23 cellular contexts compared by ENCODE assay signal in genomic region chr21:18289876-18290275, GRCh38. TPM values are rescaled to one million over a fixed set of nuclear protein-coding genes. Genes with fewer than 3 reads are reported as not detected.
DNase-seq lines count a peak whose midpoint lies in the region; ATAC-seq, FAIRE-seq and TF ChIP-seq lines count a peak whose summit lies in the region.
"Had no signal": no experiment of that assay in that cellular context is flagged by ENCODE, and none has a peak within 500 bp of the region (broad histone marks: within the 10 kb centered on the region; RNA-seq: fewer than 3 reads in every experiment).

No MANE protein-coding gene starts in this region.

- FAIRE-seq in A549 (lab: Jason Lieb, UNC) (no peak), K562 (lab: Jason Lieb, UNC) (no peak)
- FAIRE-seq: A204.1, GM12891, GM18507, H54 had no signal

- TF ChIP-seq RAD21 in A549 (conservative IDR thresholded peaks at IDR 0.05 in 1 of 2, IDR thresholded peaks at IDR 0.05 in 1 of 2) (no peak), K562 (CRISPR knock-in tag; conservative IDR thresholded peaks at IDR 0.05 in 1 of 2, IDR thresholded peaks at IDR 0.05 in 1 of 2) (no peak)

- H3K36me3 ChIP-seq in K562 (ENCODE audit: control insufficient read depth, insufficient read depth, low read length) = no peaks in the 10 kb centered on the region
- H3K36me3 ChIP-seq: HAP-1 had no signal

- H3K27ac ChIP-seq in A549 (no peak overlapping the region), K562 (ENCODE audit: extremely low read depth, low read depth, low read length) (no peak overlapping the region)
- H3K27ac ChIP-seq: 22Rv1 had no signal

- H3K9ac ChIP-seq in K562 (ENCODE audit: insufficient read depth in 1 of 2, low read depth in 2 of 2, low read length in 2 of 2) = no peak overlapping the region

- H3K4me1 ChIP-seq in A549 = no peaks in the 10 kb centered on the region
- H3K4me1 ChIP-seq in K562 (replicated peaks in 1 of 2; ENCODE audit: control insufficient read depth in 2 of 2, insufficient read depth in 2 of 2, low read length in 2 of 2) = no peaks in the 10 kb centered on the region

- DNase-seq in DMS53 (lab: John Stamatoyannopoulos, UW) = peak; percentile 1
- DNase-seq in DMS53 treated with DMSO at 0.1 percent for 48 hours (lab: John Stamatoyannopoulos, UW; ENCODE audit: unreplicated experiment) = no peak
- no peak for DNase-seq in A549 (ENCODE audit: low read depth in 1 of 2, low spot score in 1 of 2)
- DNase-seq in K562 (ENCODE audit: extremely low read depth in 1 of 4, low spot score in 3 of 4) = no peak
- DNase-seq in mucosa of gallbladder (ENCODE audit: low spot score) = no peak
- no peak for DNase-seq in NCI-H2196 (lab: John Stamatoyannopoulos, UW; ENCODE audit: unreplicated experiment)
- DNase-seq: ACHN; C1 segment of cervical spinal cord; Calu3; CD4-positive, alpha-beta memory T cell; COR-L47; DMS153; DMS79 treated with DMSO at 0.1 percent for 48 hours; GF-D8; HFFc6 had no signal

- no peaks in the 10 kb centered on the region for H3K79me2 ChIP-seq in K562 (ENCODE audit: control insufficient read depth, insufficient read depth, low read length)

- no peaks in the 10 kb centered on the region for H3K27me3 ChIP-seq in K562 (ENCODE audit: control insufficient read depth in 2 of 2, insufficient read depth in 2 of 2, low read length in 2 of 2)

- ATAC-seq in A549 (no peak), K562 (no peak)
- ATAC-seq: GM23338 had no signal

- intact Hi-C loops in K562 (cut with micrococcal nuclease) = no loop called here

- POLR2A ChIA-PET in A549 (lab: Yijun Ruan, JAX) = no interaction called here
- POLR2A ChIA-PET in K562 (lab: Yijun Ruan, JAX) = no interaction called here

- in situ Hi-C loops in K562 (cut with MboI) = no loop called here

- TF ChIP-seq CTCF in A549 (IDR thresholded peaks at IDR 0.05) (no peak), K562 (IDR thresholded peaks at IDR 0.05 in 2 of 3, conservative IDR thresholded peaks at IDR 0.05 in 1 of 3; ENCODE audit: insufficient read depth in 2 of 3, low read depth in 1 of 3, low read length in 3 of 3) (no peak)

- TF ChIP-seq EP300 in A549 (IDR thresholded peaks at IDR 0.05) (no peak), K562 (IDR thresholded peaks at IDR 0.05; ENCODE audit: low read length) (no peak)

- no TSS peak for BruUV-seq in K562 (replicated peaks; lab: Mats Ljungman, UMichigan)

- no peak overlapping the region for H3K4me3 ChIP-seq in A549
- no peak overlapping the region for H3K4me3 ChIP-seq in K562
- H3K4me3 ChIP-seq: GM23338, HAP-1 had no signal

- H2AFZ ChIP-seq in K562 (ENCODE audit: low read depth, low read length) = no peak overlapping the region
- H2AFZ ChIP-seq: GM23338 had no signal

- CTCF ChIA-PET in A549 (lab: Yijun Ruan, JAX) = no interaction called here
- CTCF ChIA-PET in K562 (lab: Yijun Ruan, JAX; ENCODE audit: low intra/inter-chr PET ratio) = no interaction called here

- H3K4me2 ChIP-seq in A549 (no peak overlapping the region), K562 (ENCODE audit: insufficient read depth, low read length) (no peak overlapping the region)
- H3K4me2 ChIP-seq: GM23338 had no signal

- H3K9me1 ChIP-seq in K562 (ENCODE audit: control insufficient read depth, insufficient read depth, low read length) = no peaks in the 10 kb centered on the region

- TF ChIP-seq POLR2A in A549 (IDR thresholded peaks at IDR 0.05; ENCODE audit: low read length) (no peak), K562 (conservative IDR thresholded peaks at IDR 0.05) (no peak)

- 10% methylated on average over 2 of the region's 2 CpGs for WGBS in A549 (ENCODE audit: missing lambda C conversion rate)
- WGBS in K562 (ENCODE audit: insufficient coverage, low coverage, missing lambda C conversion rate) = 0% methylated on average over 2 of the region's 2 CpGs

- H3K9me3 ChIP-seq in A549 (no peaks in the 10 kb centered on the region), K562 (replicated peaks; ENCODE audit: control insufficient read depth, insufficient read depth, low read depth, low read length) (no peaks in the 10 kb centered on the region)
- H3K9me3 ChIP-seq: HAP-1 had no signal

- no peaks in the 10 kb centered on the region for H4K20me1 ChIP-seq in K562 (replicated peaks; ENCODE audit: control insufficient read depth, insufficient read depth, low read length)

TF ChIP-seq in A549, 52 proteins besides CTCF, POLR2A, EP300 and RAD21:
- TF ChIP-seq MAFK (IDR thresholded peaks at IDR 0.05; ENCODE audit: partially characterized antibody) (peak; percentile 71), MAZ (IDR thresholded peaks at IDR 0.05; ENCODE audit: borderline replicate concordance, low read depth, low read length) (no peak), MAX (IDR thresholded peaks at IDR 0.05) (no peak)

TF ChIP-seq in K562, 482 proteins besides CTCF, POLR2A, EP300 and RAD21:
- peak; percentile 52; the same call in 1 of the 2 replicates for TF ChIP-seq MAFG (tag; conservative IDR thresholded peaks at IDR 0.05)
- no peak for TF ChIP-seq MECOM (CRISPR knock-in tag; IDR thresholded peaks at IDR 0.05)
- TF ChIP-seq TEAD2 (tag; IDR thresholded peaks at IDR 0.05) = no peak
- TF ChIP-seq NFE2L1 (tag; IDR thresholded peaks at IDR 0.05; ENCODE audit: borderline replicate concordance, low read depth) = peak; percentile 31; the same call in 1 of the 2 replicates
- TF ChIP-seq C11orf30 (IDR thresholded peaks at IDR 0.05; ENCODE audit: low read depth) = peak; percentile 33; the same call in 1 of the 2 replicates
- no peak for TF ChIP-seq MYBL2 (IDR thresholded peaks at IDR 0.05; ENCODE audit: low read depth)
- TF ChIP-seq MYBL2 (CRISPR knock-in tag; IDR thresholded peaks at IDR 0.05; ENCODE audit: borderline replicate concordance) = no peak
- TF ChIP-seq, protein P1, sequence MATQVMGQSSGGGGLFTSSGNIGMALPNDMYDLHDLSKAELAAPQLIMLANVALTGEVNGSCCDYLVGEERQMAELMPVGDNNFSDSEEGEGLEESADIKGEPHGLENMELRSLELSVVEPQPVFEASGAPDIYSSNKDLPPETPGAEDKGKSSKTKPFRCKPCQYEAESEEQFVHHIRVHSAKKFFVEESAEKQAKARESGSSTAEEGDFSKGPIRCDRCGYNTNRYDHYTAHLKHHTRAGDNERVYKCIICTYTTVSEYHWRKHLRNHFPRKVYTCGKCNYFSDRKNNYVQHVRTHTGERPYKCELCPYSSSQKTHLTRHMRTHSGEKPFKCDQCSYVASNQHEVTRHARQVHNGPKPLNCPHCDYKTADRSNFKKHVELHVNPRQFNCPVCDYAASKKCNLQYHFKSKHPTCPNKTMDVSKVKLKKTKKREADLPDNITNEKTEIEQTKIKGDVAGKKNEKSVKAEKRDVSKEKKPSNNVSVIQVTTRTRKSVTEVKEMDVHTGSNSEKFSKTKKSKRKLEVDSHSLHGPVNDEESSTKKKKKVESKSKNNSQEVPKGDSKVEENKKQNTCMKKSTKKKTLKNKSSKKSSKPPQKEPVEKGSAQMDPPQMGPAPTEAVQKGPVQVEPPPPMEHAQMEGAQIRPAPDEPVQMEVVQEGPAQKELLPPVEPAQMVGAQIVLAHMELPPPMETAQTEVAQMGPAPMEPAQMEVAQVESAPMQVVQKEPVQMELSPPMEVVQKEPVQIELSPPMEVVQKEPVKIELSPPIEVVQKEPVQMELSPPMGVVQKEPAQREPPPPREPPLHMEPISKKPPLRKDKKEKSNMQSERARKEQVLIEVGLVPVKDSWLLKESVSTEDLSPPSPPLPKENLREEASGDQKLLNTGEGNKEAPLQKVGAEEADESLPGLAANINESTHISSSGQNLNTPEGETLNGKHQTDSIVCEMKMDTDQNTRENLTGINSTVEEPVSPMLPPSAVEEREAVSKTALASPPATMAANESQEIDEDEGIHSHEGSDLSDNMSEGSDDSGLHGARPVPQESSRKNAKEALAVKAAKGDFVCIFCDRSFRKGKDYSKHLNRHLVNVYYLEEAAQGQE (CRISPR knock-in tag; IDR thresholded peaks at IDR 0.05; ENCODE audit: low read depth) = no peak
- peak; percentile 61 for TF ChIP-seq ZNF316 (IDR thresholded peaks at IDR 0.05)
- no peak for TF ChIP-seq ZNF695 (CRISPR knock-in tag; IDR thresholded peaks at IDR 0.05)
- peak; percentile 24; the same call in 1 of the 2 replicates for TF ChIP-seq MAFF (IDR thresholded peaks at IDR 0.05; ENCODE audit: low read length)
- TF ChIP-seq MAFK (IDR thresholded peaks at IDR 0.05; ENCODE audit: low read length) = peak; percentile 32; the same call in 1 of the 2 replicates

RNA-seq across cellular contexts. Expression of gene CHODL, which starts 45.2 kb away (rescaled TPM):
- polyA plus RNA-seq in A549 (2011; rRNA removed) (not detected in 2 replicates), A549 (2017; fragmentation: RNase III; extraction: RNeasy Plus Mini Kit Qiagen cat#74134 plus additional on column Dnase treatment) (not detected in 3 replicates), K562 (2011; rRNA removed) (not detected in 2 replicates), K562 (2014; fragmentation: Illumina TruSeq; extraction: Trizol) (not detected in 2 replicates), K562 (2014; fragmentation: Nextera tagmentation; extraction: Ambion mirVana) (not detected), K562 (2014; rRNA removed) (not detected in 2 replicates)
- not detected in 2 replicates for polyA plus RNA-seq in A549 (2012; cell fraction: cytosol; rRNA removed)
- polyA plus RNA-seq in A549 (2012; cell fraction: nucleus; rRNA removed) = not detected in 2 replicates
- not detected in 2 replicates for polyA minus RNA-seq in A549 (2011; rRNA and poly(A)+ RNA removed)
- not detected in 2 replicates for total RNA-seq in K562 (2011; cell fraction: chromatin; rRNA removed; ENCODE audit: low replicate concordance)
- total RNA-seq in K562 (2011; cell fraction: nucleolus; rRNA removed) = not detected in 2 replicates
- not detected in 2 replicates for total RNA-seq in K562 (2011; cell fraction: nucleoplasm; rRNA removed)
- total RNA-seq in K562 (2014; rRNA removed) (not detected in 2 replicates), K562 (2014; rRNA removed; fragmentation: Illumina TruSeq; extraction: Trizol) (not detected in 2 replicates), K562 (2015; rRNA removed; fragmentation: Illumina TruSeq; extraction: Trizol) (not detected in 2 replicates), K562 (2021) (not detected in 2 replicates), mucosa of gallbladder (0.43 TPM)
- not detected in 2 replicates for polyA plus RNA-seq in K562 (2011; cell fraction: cytosol; rRNA removed)
- polyA plus RNA-seq in K562 (2011; cell fraction: nucleus; rRNA removed) = not detected in 2 replicates
- 0.07 TPM in 1 of 2 replicates, not detected in the other for polyA plus RNA-seq in K562 (2012)
- polyA minus RNA-seq in K562 (2011; rRNA and poly(A)+ RNA removed) = not detected in 2 replicates
- polyA minus RNA-seq in K562 (2011; cell fraction: cytosol; rRNA and poly(A)+ RNA removed) = not detected in 2 replicates
- polyA minus RNA-seq in K562 (2011; cell fraction: nucleus; rRNA and poly(A)+ RNA removed) = not detected in 2 replicates
- total RNA-seq: Calu3, HFFc6 had no signal
- polyA plus RNA-seq: BJ had no signal
